In genomic region chr11:120306519-120307242, GRCh38 we compare ENCODE assay signal across 1 cellular context.
TF ChIP-seq lines count a peak whose summit lies in the region.

No MANE protein-coding gene starts in this region.

TF ChIP-seq in HEK293, 187 proteins besides CTCF, POLR2A, EP300 and RAD21 (continued from another document):
- TF ChIP-seq, protein P1, sequence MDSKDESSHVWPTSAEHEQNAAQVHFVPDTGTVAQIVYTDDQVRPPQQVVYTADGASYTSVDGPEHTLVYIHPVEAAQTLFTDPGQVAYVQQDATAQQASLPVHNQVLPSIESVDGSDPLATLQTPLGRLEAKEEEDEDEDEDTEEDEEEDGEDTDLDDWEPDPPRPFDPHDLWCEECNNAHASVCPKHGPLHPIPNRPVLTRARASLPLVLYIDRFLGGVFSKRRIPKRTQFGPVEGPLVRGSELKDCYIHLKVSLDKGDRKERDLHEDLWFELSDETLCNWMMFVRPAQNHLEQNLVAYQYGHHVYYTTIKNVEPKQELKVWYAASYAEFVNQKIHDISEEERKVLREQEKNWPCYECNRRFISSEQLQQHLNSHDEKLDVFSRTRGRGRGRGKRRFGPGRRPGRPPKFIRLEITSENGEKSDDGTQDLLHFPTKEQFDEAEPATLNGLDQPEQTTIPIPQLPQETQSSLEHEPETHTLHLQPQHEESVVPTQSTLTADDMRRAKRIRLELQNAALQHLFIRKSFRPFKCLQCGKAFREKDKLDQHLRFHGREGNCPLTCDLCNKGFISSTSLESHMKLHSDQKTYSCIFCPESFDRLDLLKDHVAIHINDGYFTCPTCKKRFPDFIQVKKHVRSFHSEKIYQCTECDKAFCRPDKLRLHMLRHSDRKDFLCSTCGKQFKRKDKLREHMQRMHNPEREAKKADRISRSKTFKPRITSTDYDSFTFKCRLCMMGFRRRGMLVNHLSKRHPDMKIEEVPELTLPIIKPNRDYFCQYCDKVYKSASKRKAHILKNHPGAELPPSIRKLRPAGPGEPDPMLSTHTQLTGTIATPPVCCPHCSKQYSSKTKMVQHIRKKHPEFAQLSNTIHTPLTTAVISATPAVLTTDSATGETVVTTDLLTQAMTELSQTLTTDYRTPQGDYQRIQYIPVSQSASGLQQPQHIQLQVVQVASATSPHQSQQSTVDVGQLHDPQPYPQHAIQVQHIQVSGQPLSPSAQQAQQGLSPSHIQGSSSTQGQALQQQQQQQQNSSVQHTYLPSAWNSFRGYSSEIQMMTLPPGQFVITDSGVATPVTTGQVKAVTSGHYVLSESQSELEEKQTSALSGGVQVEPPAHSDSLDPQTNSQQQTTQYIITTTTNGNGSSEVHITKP (tag by site-specific recombination; IDR thresholded peaks at IDR 0.05) = no peak
- TF ChIP-seq ZBTB11 (tag by site-specific recombination; conservative IDR thresholded peaks at IDR 0.05; ENCODE audit: low read depth) (no peak), ZNF785 (tag by site-specific recombination; IDR thresholded peaks at IDR 0.05) (no peak), ZNF146 (tag by site-specific recombination; IDR thresholded peaks at IDR 0.05) (no peak), ZFP69B (tag by site-specific recombination; IDR thresholded peaks at IDR 0.05) (no peak), ZNF830 (tag by site-specific recombination; IDR thresholded peaks at IDR 0.05; ENCODE audit: low read depth) (no peak), SP7 (tag by site-specific recombination; IDR thresholded peaks at IDR 0.05) (no peak), ZNF175 (tag by site-specific recombination; IDR thresholded peaks at IDR 0.05) (no peak), ZNF510 (tag by site-specific recombination; IDR thresholded peaks at IDR 0.05; ENCODE audit: insufficient replicate concordance) (no peak), ZNF433 (tag by site-specific recombination; IDR thresholded peaks at IDR 0.05; ENCODE audit: low read depth) (no peak), MYNN (tag by site-specific recombination; IDR thresholded peaks at IDR 0.05; ENCODE audit: borderline replicate concordance) (no peak), ZBTB17 (tag by site-specific recombination; IDR thresholded peaks at IDR 0.05) (peak; percentile 41; the same call in 1 of the 2 replicates), ZNF549 (tag by site-specific recombination; IDR thresholded peaks at IDR 0.05) (no peak), ZNF292 (tag by site-specific recombination; IDR thresholded peaks at IDR 0.05; ENCODE audit: borderline replicate concordance, low read depth) (no peak), ZNF394 (tag by site-specific recombination; IDR thresholded peaks at IDR 0.05; ENCODE audit: borderline replicate concordance) (no peak), ZNF184 (tag by site-specific recombination; IDR thresholded peaks at IDR 0.05) (no peak), TRIM28 (IDR thresholded peaks at IDR 0.05; ENCODE audit: borderline replicate concordance, low read length) (no peak), GFI1B (tag by site-specific recombination; IDR thresholded peaks at IDR 0.05) (no peak), ZNF202 (tag by site-specific recombination; IDR thresholded peaks at IDR 0.05; ENCODE audit: borderline replicate concordance) (no peak), ZNF23 (tag by site-specific recombination; IDR thresholded peaks at IDR 0.05; ENCODE audit: borderline replicate concordance) (no peak), RBAK (tag by site-specific recombination; IDR thresholded peaks at IDR 0.05) (no peak), KLF1 (tag by site-specific recombination; IDR thresholded peaks at IDR 0.05) (peak; percentile 54), ZNF610 (tag by site-specific recombination; IDR thresholded peaks at IDR 0.05; ENCODE audit: borderline replicate concordance) (no peak)
- TF ChIP-seq, protein P2, sequence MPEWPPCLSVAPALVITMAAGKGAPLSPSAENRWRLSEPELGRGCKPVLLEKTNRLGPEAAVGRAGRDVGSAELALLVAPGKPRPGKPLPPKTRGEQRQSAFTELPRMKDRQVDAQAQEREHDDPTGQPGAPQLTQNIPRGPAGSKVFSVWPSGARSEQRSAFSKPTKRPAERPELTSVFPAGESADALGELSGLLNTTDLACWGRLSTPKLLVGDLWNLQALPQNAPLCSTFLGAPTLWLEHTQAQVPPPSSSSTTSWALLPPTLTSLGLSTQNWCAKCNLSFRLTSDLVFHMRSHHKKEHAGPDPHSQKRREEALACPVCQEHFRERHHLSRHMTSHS (tag by site-specific recombination; IDR thresholded peaks at IDR 0.05) = no peak
